ENCODE assay signal across 15 cellular contexts in the genomic region with DNA sequence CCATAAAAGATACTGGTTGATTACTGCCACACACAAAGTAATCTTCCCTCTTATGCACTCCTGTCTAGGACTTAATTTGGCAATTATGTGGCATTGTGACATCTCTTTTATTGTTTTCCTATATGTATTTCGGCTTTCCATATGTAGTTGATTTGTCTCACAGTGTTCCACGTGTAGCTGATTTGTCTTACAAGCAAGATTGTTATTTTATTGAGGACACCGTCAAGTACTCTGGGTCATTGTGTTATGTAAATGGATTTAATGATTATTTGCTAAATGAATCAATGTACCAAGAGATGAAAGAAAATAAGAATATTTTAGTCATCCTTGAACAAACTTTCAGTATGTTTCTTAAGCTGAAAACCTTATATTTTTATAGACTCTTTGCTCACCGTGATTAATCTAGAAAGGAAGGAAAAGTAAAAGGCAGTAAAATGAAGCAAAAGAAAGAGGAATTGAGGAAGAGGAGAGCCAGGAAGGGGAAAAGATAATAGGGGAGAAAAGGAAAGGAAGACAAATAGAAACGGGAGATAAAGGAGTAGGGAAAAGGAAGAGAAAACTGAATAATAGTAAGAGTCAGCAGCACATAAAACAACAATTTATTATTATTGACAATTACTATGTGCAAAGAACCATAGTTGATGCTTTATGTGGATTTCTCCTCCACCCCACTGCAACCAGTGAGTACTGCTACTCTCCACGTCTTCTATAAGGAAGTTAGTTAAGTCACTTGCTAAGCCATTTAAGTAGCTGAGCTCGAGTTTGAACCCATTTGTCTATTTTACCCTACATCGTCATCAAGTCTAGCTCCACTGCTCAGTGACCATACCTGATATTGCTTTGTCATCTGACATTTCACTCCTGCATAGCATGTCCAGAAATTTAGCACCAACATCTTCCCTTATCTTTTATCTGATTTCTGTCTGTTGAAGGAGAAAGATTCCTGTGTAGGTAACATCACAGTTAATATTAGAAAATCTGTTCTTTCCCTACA.
DNase-seq lines count a peak whose midpoint lies in the region; ATAC-seq and TF ChIP-seq lines count a peak whose summit lies in the region.
"Had no signal": no experiment of that assay in that cellular context is flagged by ENCODE, and none has a peak within 500 bp of the region (broad histone marks: within the 10 kb centered on the region; RNA-seq: fewer than 3 reads in every experiment).

No MANE protein-coding gene starts in this region.

- 0 out of 2 replicates have a peak overlapping the region, but pooled peaks have one; percentile 49 for H3K23ac ChIP-seq in IMR-90 (ENCODE audit: low read depth, low read length)

- H3K79me1 ChIP-seq in IMR-90 (ENCODE audit: low read depth in 1 of 2, low read length in 2 of 2) = no peaks in the 10 kb centered on the region

- no peak for TF ChIP-seq RAD21 in IMR-90 (IDR thresholded peaks at IDR 0.05; ENCODE audit: low read length)

- TF ChIP-seq CTCF in IMR-90 (conservative IDR thresholded peaks at IDR 0.05; ENCODE audit: low read depth, low read length) (no peak), OCI-LY7 (conservative IDR thresholded peaks at IDR 0.05; ENCODE audit: low read length) (no peak), nephron progenitor cell (IDR thresholded peaks at IDR 0.05) (no peak)

- H3K27ac ChIP-seq in ACC112 (ENCODE audit: low read depth, low read length) = no peak overlapping the region
- no peak overlapping the region for H3K27ac ChIP-seq in IMR-90 (ENCODE audit: insufficient read depth, low read length)
- no peak overlapping the region for H3K27ac ChIP-seq in OCI-LY7 (ENCODE audit: low read depth, low read length, poor library complexity, severe bottlenecking)
- H3K27ac ChIP-seq: BLaER1 had no signal

- intact Hi-C loops in IMR-90 (cut with micrococcal nuclease) = loop anchor here (10.0 kb wide), 2 partner anchors 689 to 789 kb away; no protein-coding TSS in a partner anchor
- intact Hi-C loops in OCI-LY7 (cut with micrococcal nuclease; ENCODE audit: unreplicated experiment) = no loop called here

- H3K4me3 ChIP-seq in ACC112 (ENCODE audit: low read depth, low read length) = no peak overlapping the region
- H3K4me3 ChIP-seq in IMR-90 (ENCODE audit: insufficient read depth, low read depth, low read length) = no peak overlapping the region
- H3K4me3 ChIP-seq in OCI-LY7 (ENCODE audit: low read depth, low read length, poor library complexity, severe bottlenecking) = no peak overlapping the region
- H3K4me3 ChIP-seq: BLaER1, GM23338 had no signal

- no peak for ATAC-seq in IMR-90 (ENCODE audit: low read depth)
- ATAC-seq in HG03378 (IDR thresholded peaks at IDR 0.05; ENCODE audit: unreplicated experiment) = no peak
- ATAC-seq: CD8-positive, alpha-beta T cell; GM23338 had no signal

- H3K27ac Mint-ChIP-seq in nephron progenitor cell = peak overlapping the region; percentile 21
- H3K27ac Mint-ChIP-seq: CD8-positive, alpha-beta T cell; GM23338 had no signal

- H2AFZ ChIP-seq in ACC112 (ENCODE audit: low read length, unreplicated experiment) (peak overlapping the region; percentile 14), IMR-90 (replicated peaks; ENCODE audit: low read length, poor library complexity) (no peak overlapping the region), OCI-LY7 (ENCODE audit: low read length) (0 out of 2 replicates have a peak overlapping the region, but pooled peaks have one; percentile 8)
- H2AFZ ChIP-seq: GM23338 had no signal

- H3K56ac ChIP-seq in IMR-90 (ENCODE audit: extremely low read depth, insufficient read depth, low read length) = no peak overlapping the region

- no peak overlapping the region for H2BK15ac ChIP-seq in IMR-90 (ENCODE audit: low read depth, low read length)

- no peak for TF ChIP-seq POLR2A in IMR-90 (IDR thresholded peaks at IDR 0.05; ENCODE audit: low read depth, low read length)

- H3K79me2 ChIP-seq in ACC112 (ENCODE audit: control insufficient read depth, insufficient read depth, low read length, unreplicated experiment) (no peaks in the 10 kb centered on the region), OCI-LY7 (ENCODE audit: insufficient read depth, low read depth, low read length) (no peaks in the 10 kb centered on the region)

- dilution Hi-C loops in IMR-90 (cut with HindIII; ENCODE audit: low sequenced_read_pairs, unreplicated experiment) = no loop called here

- no peaks in the 10 kb centered on the region for H3K36me3 Mint-ChIP-seq in nephron progenitor cell (ENCODE audit: low read depth)
- H3K36me3 Mint-ChIP-seq: CD8-positive, alpha-beta T cell had no signal

- H3K36me3 ChIP-seq in ACC112 (ENCODE audit: insufficient read depth, low read length) (no peaks in the 10 kb centered on the region), IMR-90 (ENCODE audit: control insufficient read depth, insufficient read depth, low read length) (no peaks in the 10 kb centered on the region), OCI-LY7 (ENCODE audit: insufficient read depth, low read length) (no peaks in the 10 kb centered on the region)
- H3K36me3 ChIP-seq: BLaER1 had no signal

- no peak overlapping the region for H3K4me3 Mint-ChIP-seq in nephron progenitor cell
- H3K4me3 Mint-ChIP-seq: CD8-positive, alpha-beta T cell; GM23338 had no signal

- H3K9ac ChIP-seq in IMR-90 (ENCODE audit: low read depth, low read length) = no peak overlapping the region
- H3K9ac ChIP-seq: BLaER1 had no signal

- H3K18ac ChIP-seq in IMR-90 (ENCODE audit: low read depth, low read length) = no peak overlapping the region

- H4K8ac ChIP-seq in IMR-90 (ENCODE audit: low read depth in 2 of 2, low read length in 2 of 2) = no peak overlapping the region; a peak in 1 of 4 replicates

- WGBS in IMR-90 (ENCODE audit: extremely low coverage in 2 of 2, insufficient read length in 1 of 2), 2 experiments = no CpG with 5 or more reads among the region's 8 CpGs

- CTCF ChIA-PET in IMR-90 (lab: Yijun Ruan, JAX) = interaction anchor here (0.6 to 1.9 kb wide), 4 partner anchors 99 to 473 kb away, joined by 3 to 4 read pairs (median 3); no protein-coding TSS in a partner anchor
- CTCF ChIA-PET in OCI-LY7 (lab: Charles Lee; ENCODE audit: unreplicated experiment) = no interaction called here

- H2BK5ac ChIP-seq in IMR-90 (ENCODE audit: low read depth, low read length, poor library complexity, severe bottlenecking) = no peak overlapping the region

- H3K9me3 ChIP-seq in IMR-90 (ENCODE audit: control insufficient read depth, insufficient read depth, low read length) (no peaks in the 10 kb centered on the region), OCI-LY7 (ENCODE audit: low read length) (no peaks in the 10 kb centered on the region)
- H3K9me3 ChIP-seq: BLaER1 had no signal

- 0 out of 2 replicates have a peak overlapping the region, but pooled peaks have one; percentile 67 for H2BK20ac ChIP-seq in IMR-90 (ENCODE audit: low read depth, low read length)

- H4K5ac ChIP-seq in IMR-90 (ENCODE audit: low read depth, low read length) = no peak overlapping the region

- H3K27me3 ChIP-seq in ACC112 (ENCODE audit: insufficient read depth, low read length) = no peaks in the 10 kb centered on the region
- no peaks in the 10 kb centered on the region for H3K27me3 ChIP-seq in IMR-90 (ENCODE audit: control insufficient read depth, insufficient read depth, low read length)
- H3K27me3 ChIP-seq: BLaER1 had no signal

- H3K9me3 Mint-ChIP-seq in nephron progenitor cell = no peaks in the 10 kb centered on the region
- H3K9me3 Mint-ChIP-seq: CD8-positive, alpha-beta T cell; GM23338 had no signal

- H3K4me1 ChIP-seq in ACC112 (ENCODE audit: control insufficient read depth, insufficient read depth, low read length, unreplicated experiment) (peaks cover 14% of the 10 kb centered on the region), IMR-90 (ENCODE audit: control insufficient read depth, insufficient read depth, low read length) (no peaks in the 10 kb centered on the region), OCI-LY7 (ENCODE audit: insufficient read depth, low read length, poor library complexity, severe bottlenecking) (no peaks in the 10 kb centered on the region)
- H3K4me1 ChIP-seq: BLaER1 had no signal

- no peak overlapping the region for H3K4ac ChIP-seq in IMR-90 (ENCODE audit: low read depth, low read length)

- POLR2A ChIA-PET in IMR-90 (lab: Charles Lee; ENCODE audit: unreplicated experiment) = no interaction called here
- POLR2A ChIA-PET in OCI-LY7 (lab: Charles Lee) = interaction anchor here (0.6 to 0.7 kb wide), 2 partner anchors 26 to 407 kb away, joined by 3 read pairs; no protein-coding TSS in a partner anchor

- H2AK5ac ChIP-seq in IMR-90 (ENCODE audit: low read depth, low read length) = peak overlapping the region; percentile 73; the same call in 1 of the 2 replicates

- H3K9me2 ChIP-seq in OCI-LY7 (ENCODE audit: insufficient read depth, low read length) = no peaks in the 10 kb centered on the region

- no peak overlapping the region for H2BK120ac ChIP-seq in IMR-90 (ENCODE audit: low read depth, low read length)

- H3K9me1 ChIP-seq in IMR-90 (ENCODE audit: insufficient read depth, low read length) = no peaks in the 10 kb centered on the region

- H3K4me1 Mint-ChIP-seq in nephron progenitor cell = peaks cover 5% of the 10 kb centered on the region
- H3K4me1 Mint-ChIP-seq: GM23338 had no signal

- no peak overlapping the region for H3K14ac ChIP-seq in IMR-90 (replicated peaks; ENCODE audit: low read depth, low read length)

- H3K4me2 ChIP-seq in IMR-90 (ENCODE audit: low read depth, low read length) (no peak overlapping the region), OCI-LY7 (ENCODE audit: low read length) (no peak overlapping the region)
- H3K4me2 ChIP-seq: BLaER1, GM23338 had no signal

- BruUV-seq in IMR-90 (replicated peaks; lab: Mats Ljungman, UMichigan) (no TSS peak), OCI-LY7 (replicated peaks; lab: Mats Ljungman, UMichigan) (no TSS peak)

- in situ Hi-C loops in IMR-90 (cut with MboI; ENCODE audit: low sequenced_read_pairs) = no loop called here

- no peak overlapping the region for H4K91ac ChIP-seq in IMR-90 (ENCODE audit: insufficient read depth, low read depth, low read length)

- no peaks in the 10 kb centered on the region for H4K20me1 ChIP-seq in IMR-90 (ENCODE audit: insufficient read depth, low read length)
- H4K20me1 ChIP-seq in OCI-LY7 (ENCODE audit: insufficient read depth, low read length) = no peaks in the 10 kb centered on the region
- H4K20me1 ChIP-seq: BLaER1 had no signal

- DNase-seq in IMR-90 (no peak), OCI-LY7 (ENCODE audit: low spot score) (no peak), nephron progenitor cell (no peak), Ammon's horn (ENCODE audit: low spot score) (no peak), NCI-H1436 treated with DMSO at 0.1 percent for 48 hours (lab: John Stamatoyannopoulos, UW) (no peak)
- DNase-seq: CD8-positive, alpha-beta T cell; KBM-7; NCI-H1694; NCI-H526 treated with DMSO at 0.1 percent for 48 hours; SHP77 treated with DMSO at 0.1 percent for 48 hours; T-helper 1 cell had no signal

- no peak overlapping the region for H2AK9ac ChIP-seq in IMR-90 (replicated peaks; ENCODE audit: low read depth, low read length, poor library complexity)

- no peaks in the 10 kb centered on the region for H3K27me3 Mint-ChIP-seq in nephron progenitor cell (ENCODE audit: low read depth, poor library complexity)

TF ChIP-seq in IMR-90, 13 proteins besides CTCF, POLR2A, EP300 and RAD21 (continues in another document):
- no peak for TF ChIP-seq MAFK (IDR thresholded peaks at IDR 0.05; ENCODE audit: low read depth, low read length)
- no peak for TF ChIP-seq SMC3 (IDR thresholded peaks at IDR 0.05; ENCODE audit: low read depth, low read length)
- TF ChIP-seq BHLHE40 (IDR thresholded peaks at IDR 0.05; ENCODE audit: low read depth, low read length) = no peak
- no peak for TF ChIP-seq RCOR1 (IDR thresholded peaks at IDR 0.05; ENCODE audit: insufficient replicate concordance, low read length)
